8 cellular contexts compared by ENCODE assay signal in genomic region chr3:194404365-194405140, GRCh38. TPM values are rescaled to one million over a fixed set of nuclear protein-coding genes. Genes with fewer than 3 reads are reported as not detected.
DNase-seq lines count a peak whose midpoint lies in the region; ATAC-seq and TF ChIP-seq lines count a peak whose summit lies in the region.

No MANE protein-coding gene starts in this region.

- H4K20me1 ChIP-seq in GM23248 (ENCODE audit: insufficient read depth) = no peaks in the 10 kb centered on the region

- H3K27me3 Mint-ChIP-seq in CD4-positive, alpha-beta T cell = no peaks in the 10 kb centered on the region

- peak; percentile 90 for TF ChIP-seq CTCF in CD4-positive, alpha-beta T cell (IDR thresholded peaks at IDR 0.05)
- TF ChIP-seq CTCF in vagina (IDR thresholded peaks at IDR 0.05) = peak; percentile 45 to 55 (median 52)

- H3K36me3 ChIP-seq in GM23248 (ENCODE audit: low read depth) (peaks cover 65% of the 10 kb centered on the region), vagina (no peaks in the 10 kb centered on the region)

- no peaks in the 10 kb centered on the region for H3K9me3 Mint-ChIP-seq in CD4-positive, alpha-beta T cell
- H3K9me3 Mint-ChIP-seq in stimulated activated effector memory CD8-positive, alpha-beta T cell treated with anti-CD3 and anti-CD28 coated beads, Interleukin-12 subunit alpha, Interleukin-12 subunit beta, amount 100 ng/mL, for 72 hours = no peaks in the 10 kb centered on the region

- no peaks in the 10 kb centered on the region for H3K9me3 ChIP-seq in CD4-positive, alpha-beta T cell (ENCODE audit: control insufficient read depth, low read length)
- H3K9me3 ChIP-seq in GM23248 (ENCODE audit: low read depth) = no peaks in the 10 kb centered on the region
- H3K9me3 ChIP-seq in vagina = no peaks in the 10 kb centered on the region

- no peaks in the 10 kb centered on the region for H3K9me2 ChIP-seq in GM23248 (ENCODE audit: insufficient read depth)

- no peak overlapping the region for H3K9ac ChIP-seq in GM23248

- H3K79me2 ChIP-seq in GM23248 (ENCODE audit: insufficient read depth) = 0 out of 2 replicates have a peak, but pooled peaks cover 6% of the 10 kb centered on the region

- H3K4me2 ChIP-seq in GM23248 (ENCODE audit: unreplicated experiment) = no peak overlapping the region

- no peak overlapping the region for H3K27ac ChIP-seq in CD4-positive, alpha-beta T cell (ENCODE audit: low read depth, low read length)
- no peak overlapping the region for H3K27ac ChIP-seq in GM23248
- H3K27ac ChIP-seq in vagina = no peak overlapping the region

- intact Hi-C loops in CD4-positive, alpha-beta T cell (cut with DNase I, micrococcal nuclease) = loop anchor here (1.0 to 5.0 kb wide), 4 partner anchors 8 to 737 kb away; no protein-coding TSS in a partner anchor
- intact Hi-C loops in vagina (cut with DNase I) = loop anchor here (5.0 kb wide), 1 partner anchor 72 kb away; no protein-coding TSS in a partner anchor

- WGBS in GM23248 (ENCODE audit: low coverage in 1 of 2, low lambda C conversion rate in 2 of 2, missing lambda C conversion rate in 2 of 2), 2 experiments = 32% methylated on average over 10 of the region's 10 CpGs

- no peak overlapping the region for H2AFZ ChIP-seq in GM23248

- DNase-seq in CD4-positive, alpha-beta T cell = peak in 6 of 10 experiments; percentile 13 to 30 (median 22)
- DNase-seq in GM23248 (peak; percentile 74), NCI-H2227 treated with DMSO at 0.1 percent for 48 hours (lab: John Stamatoyannopoulos, UW) (peak; percentile 76), amniotic stem cell (lab: John Stamatoyannopoulos, UW) (peak; percentile 44), kidney glomerular epithelial cell (lab: John Stamatoyannopoulos, UW) (peak; percentile 22), vagina (ENCODE audit: extremely low spot score in 2 of 2) (no peak)
- DNase-seq in stimulated activated effector memory CD8-positive, alpha-beta T cell treated with anti-CD3 and anti-CD28 coated beads, Interleukin-12 subunit alpha, Interleukin-12 subunit beta, amount 100 ng/mL, for 72 hours (ENCODE audit: low spot score in 2 of 2) = no peak

- H3K27me3 ChIP-seq in CD4-positive, alpha-beta T cell (ENCODE audit: control insufficient read depth, insufficient read depth, low read length) = no peaks in the 10 kb centered on the region
- H3K27me3 ChIP-seq in GM23248 (replicated peaks; ENCODE audit: insufficient read depth) = no peaks in the 10 kb centered on the region
- H3K27me3 ChIP-seq in vagina = no peaks in the 10 kb centered on the region

- POLR2A ChIA-PET in CD4-positive, alpha-beta T cell (lab: Charles Lee) = interaction anchor here (0.9 to 4.3 kb wide), 3 partner anchors 7 to 10 kb away, joined by 4 to 29 read pairs (median 5); partner anchors contain the start of gene GP5

- ATAC-seq in CD4-positive, alpha-beta T cell (ENCODE audit: poor library complexity) = peak; percentile 84
- no peak for ATAC-seq in stimulated activated effector memory CD8-positive, alpha-beta T cell treated with anti-CD3 and anti-CD28 coated beads, Interleukin-12 subunit alpha, Interleukin-12 subunit beta, amount 100 ng/mL, for 72 hours
- ATAC-seq in GM19351 (IDR thresholded peaks at IDR 0.05; ENCODE audit: unreplicated experiment) = no peak

- H3K4me3 Mint-ChIP-seq in CD4-positive, alpha-beta T cell = peak overlapping the region; percentile 6
- no peak overlapping the region for H3K4me3 Mint-ChIP-seq in stimulated activated effector memory CD8-positive, alpha-beta T cell treated with anti-CD3 and anti-CD28 coated beads, Interleukin-12 subunit alpha, Interleukin-12 subunit beta, amount 100 ng/mL, for 72 hours

- H3K27ac Mint-ChIP-seq in CD4-positive, alpha-beta T cell = no peak overlapping the region
- H3K27ac Mint-ChIP-seq in stimulated activated effector memory CD8-positive, alpha-beta T cell treated with anti-CD3 and anti-CD28 coated beads, Interleukin-12 subunit alpha, Interleukin-12 subunit beta, amount 100 ng/mL, for 72 hours = no peak overlapping the region

- in situ Hi-C loops in GM23248 (cut with MboI) = loop anchor here (10.0 kb wide), 1 partner anchor 70 kb away; no protein-coding TSS in a partner anchor

- CTCF ChIA-PET in CD4-positive, alpha-beta T cell (lab: Charles Lee) = interaction anchor here (1.2 to 2.8 kb wide), 3 partner anchors 61 to 70 kb away, joined by 3 to 18 read pairs (median 4); no protein-coding TSS in a partner anchor

- H3F3A ChIP-seq in GM23248 (ENCODE audit: insufficient read depth) = peaks cover 68% of the 10 kb centered on the region

- H3K4me3 ChIP-seq in GM23248 (no peak overlapping the region), vagina (no peak overlapping the region)

- H3K4me1 Mint-ChIP-seq in CD4-positive, alpha-beta T cell (ENCODE audit: low read depth) = peaks cover 16% of the 10 kb centered on the region
- peaks cover 6% of the 10 kb centered on the region for H3K4me1 Mint-ChIP-seq in stimulated activated effector memory CD8-positive, alpha-beta T cell treated with anti-CD3 and anti-CD28 coated beads, Interleukin-12 subunit alpha, Interleukin-12 subunit beta, amount 100 ng/mL, for 72 hours

- peaks cover 25% of the 10 kb centered on the region for H3K36me3 Mint-ChIP-seq in CD4-positive, alpha-beta T cell (ENCODE audit: low read depth)
- peaks cover 52% of the 10 kb centered on the region for H3K36me3 Mint-ChIP-seq in stimulated activated effector memory CD8-positive, alpha-beta T cell treated with anti-CD3 and anti-CD28 coated beads, Interleukin-12 subunit alpha, Interleukin-12 subunit beta, amount 100 ng/mL, for 72 hours

- no peak for TF ChIP-seq POLR2A in vagina (IDR thresholded peaks at IDR 0.05)

- no peaks in the 10 kb centered on the region for H3K4me1 ChIP-seq in GM23248 (ENCODE audit: insufficient read depth)
- no peaks in the 10 kb centered on the region for H3K4me1 ChIP-seq in vagina

RNA-seq across cellular contexts. Expression of gene GP5, which starts 5.5 kb away (rescaled TPM):
- total RNA-seq in CD4-positive, alpha-beta T cell = 1 to 10 TPM; 3.3 TPM
- total RNA-seq in GM23248 (2014; rRNA removed; shearing (Covaris generic)) = 0.11 TPM in 1 of 2 replicates, not detected in the other
- not detected in 2 replicates for polyA plus RNA-seq in GM23248 (2016; fragmentation: Nextera tagmentation; extraction: Ambion mirVana)
- total RNA-seq in vagina = not detected

RNA-seq across cellular contexts. Expression of gene LRRC15, which starts 35.0 kb away (rescaled TPM):
- total RNA-seq in CD4-positive, alpha-beta T cell = not detected
- 16.4 and 24.2 TPM in 2 replicates for total RNA-seq in GM23248 (2014; rRNA removed; shearing (Covaris generic))
- polyA plus RNA-seq in GM23248 (2016; fragmentation: Nextera tagmentation; extraction: Ambion mirVana) = 20.9 and 21.2 TPM in 2 replicates
- not detected for total RNA-seq in vagina

RNA-seq across cellular contexts. Expression of gene CPN2, which starts 53.4 kb away (rescaled TPM):
- not detected for total RNA-seq in CD4-positive, alpha-beta T cell
- total RNA-seq in GM23248 (2014; rRNA removed; shearing (Covaris generic)) = not detected in 2 replicates
- polyA plus RNA-seq in GM23248 (2016; fragmentation: Nextera tagmentation; extraction: Ambion mirVana) = not detected in 2 replicates
- total RNA-seq in vagina = not detected

Comparison
In these comparisons a context has a peak if more than half of its experiments do, and no peak if none do; other contexts are left out.
1. DNase-seq: peak in CD4-positive, alpha-beta T cell (6 of 10), GM23248 (single experiment), NCI-H2227 treated with DMSO at 0.1 percent for 48 hours (single experiment), amniotic stem cell (single experiment) and kidney glomerular epithelial cell (single experiment); none in vagina (0 of 2) and stimulated activated effector memory CD8-positive, alpha-beta T cell treated with anti-CD3 and anti-CD28 coated beads, Interleukin-12 subunit alpha, Interleukin-12 subunit beta, amount 100 ng/mL, for 72 hours (0 of 2).
2. RNA of gene LRRC15, which starts 35.0 kb away (total RNA-seq): 16.4 to 24.2 TPM in GM23248; not detected in CD4-positive, alpha-beta T cell and not detected in vagina (single experiment); every median in the first group is over 10 times any median in the second.